Comparison of ENCODE assay signal across 9 cellular contexts in genomic region chr3:11720220-11721113, GRCh38.
DNase-seq lines count a peak whose midpoint lies in the region; FAIRE-seq and TF ChIP-seq lines count a peak whose summit lies in the region.
"Had no signal": no experiment of that assay in that cellular context is flagged by ENCODE, and none has a peak within 500 bp of the region (broad histone marks: within the 10 kb centered on the region; RNA-seq: fewer than 3 reads in every experiment).

No MANE protein-coding gene starts in this region.

- peak overlapping the region; percentile 30 to 78 (median 51) for H3K9ac ChIP-seq in skeletal muscle tissue (ENCODE audit: low read depth in 1 of 3, low read length in 3 of 3)

- peaks cover 5 to 13% (median 7%) of the 10 kb centered on the region in 3 donors for H3K4me1 ChIP-seq in skeletal muscle tissue (ENCODE audit: control insufficient read depth in 3 of 3, insufficient read depth in 3 of 3, low read length in 3 of 3)

- FAIRE-seq in H54 (lab: Jason Lieb, UNC) = no peak
- FAIRE-seq: islet of Langerhans had no signal

- peak overlapping the region; percentile 96 for H3K27ac ChIP-seq in VCaP
- H3K27ac ChIP-seq in caudate nucleus (ENCODE audit: low read depth, low read length) = no peak overlapping the region
- peak overlapping the region; percentile 47 for H3K27ac ChIP-seq in skeletal muscle tissue (ENCODE audit: low read depth, low read length)

- peak overlapping the region; percentile 64 to 77 (median 66) for H3K4me3 ChIP-seq in skeletal muscle tissue (ENCODE audit: low read length in 3 of 3)

- H3K36me3 ChIP-seq in skeletal muscle tissue (ENCODE audit: control insufficient read depth in 3 of 3, insufficient read depth in 3 of 3, low read length in 3 of 3) = no peaks in the 10 kb centered on the region

- TF ChIP-seq POLR2A in H54 (IDR thresholded peaks at IDR 0.05; ENCODE audit: low read depth, low read length) = no peak

- no peaks in the 10 kb centered on the region for H3K9me3 ChIP-seq in skeletal muscle tissue (ENCODE audit: control insufficient read depth in 3 of 3, low read length in 3 of 3)

- TF ChIP-seq CTCF in VCaP (conservative IDR thresholded peaks at IDR 0.05) = 0 out of 2 replicates have a peak, but pooled peaks have one; percentile 12

- H3K27me3 ChIP-seq in skeletal muscle tissue (ENCODE audit: control insufficient read depth in 3 of 3, insufficient read depth in 3 of 3, low read length in 3 of 3) = peaks cover 0 to 7% (median 3%) of the 10 kb centered on the region in 3 donors

- DNase-seq in DMS79 (lab: John Stamatoyannopoulos, UW) (peak; percentile 55), H54 (ENCODE audit: insufficient read length, low spot score) (peak; percentile 66), NCI-H2029 treated with DMSO at 0.1 percent for 48 hours (lab: John Stamatoyannopoulos, UW) (peak; percentile 87), caudate nucleus (lab: John Stamatoyannopoulos, UW) (peak in 43 of 61 donors; percentile 5 to 76 (median 36)), iPS-NIHi7 (ENCODE audit: extremely low spot score) (peak; percentile 46), GOT3 (lab: John Stamatoyannopoulos, UW) (no peak)
